20 cellular contexts compared by ENCODE assay signal in the genomic region with DNA sequence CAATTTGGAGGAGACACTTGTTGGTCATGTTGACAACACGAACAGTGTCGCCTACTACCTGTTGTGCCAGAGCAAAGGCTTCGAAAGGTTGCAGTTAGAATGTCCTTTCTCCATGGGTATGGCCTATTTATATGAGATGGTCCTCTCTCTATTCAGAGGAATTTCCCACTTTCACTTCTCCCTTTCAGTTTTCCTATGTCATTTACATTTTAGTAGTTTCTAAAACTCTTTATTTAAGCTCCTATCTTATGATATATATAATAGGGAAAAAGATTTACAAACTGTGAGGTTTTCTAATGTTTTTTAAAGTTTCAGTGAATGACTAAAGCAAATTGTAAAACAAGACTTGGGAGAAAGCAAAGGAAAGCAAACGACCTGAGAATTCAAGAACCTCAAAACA. TPM values are rescaled to one million over a fixed set of nuclear protein-coding genes. Genes with fewer than 3 reads are reported as not detected.
"Had no signal": no experiment of that assay in that cellular context is flagged by ENCODE, and none has a peak within 500 bp of the region (broad histone marks: within the 10 kb centered on the region; RNA-seq: fewer than 3 reads in every experiment).

A gene (minus strand): TSS at position 101 of the 400 bp plus-strand sequence. CDS start 73 bp downstream, at position 28.

- H3K4me3 ChIP-seq: ascending aorta, breast epithelium, right lobe of liver, smooth muscle cell had no signal

- H3K27ac Mint-ChIP-seq: dendritic cell treated with granulocyte-macrophage colony-stimulating factor and Interleukin-4, amounts not matched to agents 40 ng/mL and 50 ng/mL, for 4 days; nephron progenitor cell; type B pancreatic cell had no signal

- H3K9me3 Mint-ChIP-seq: dendritic cell treated with granulocyte-macrophage colony-stimulating factor and Interleukin-4, amounts not matched to agents 40 ng/mL and 50 ng/mL, for 4 days had no signal

- H3K27me3 ChIP-seq: ascending aorta, breast epithelium, right lobe of liver had no signal

- H3K4me1 ChIP-seq: breast epithelium, foreskin keratinocyte, right lobe of liver had no signal

- H3K36me3 Mint-ChIP-seq: type B pancreatic cell had no signal

- H3K4me1 Mint-ChIP-seq: nephron progenitor cell had no signal

- H3K9me3 ChIP-seq: ascending aorta, breast epithelium, right lobe of liver had no signal

- H3K27me3 Mint-ChIP-seq: type B pancreatic cell had no signal

- H3K36me3 ChIP-seq: ascending aorta, breast epithelium, right lobe of liver had no signal

- H3K4me3 Mint-ChIP-seq: dendritic cell treated with granulocyte-macrophage colony-stimulating factor and Interleukin-4, amounts not matched to agents 40 ng/mL and 50 ng/mL, for 4 days; nephron progenitor cell; type B pancreatic cell had no signal

- H3K4me2 ChIP-seq: smooth muscle cell had no signal

- DNase-seq: activated effector memory CD4-positive, alpha-beta T cell treated with Interleukin-2 at 50 U/mL for 16 hours; activated T-cell treated with anti-CD3 and anti-CD28 coated beads, Interleukin-2, amount 50 U/mL, for 1 hour; effector memory CD4-positive, alpha-beta T cell; foreskin keratinocyte; kidney glomerular epithelial cell; nephron progenitor cell; right lobe of liver; stimulated activated CD4-positive, alpha-beta T cell treated with anti-CD3 and anti-CD28 coated beads, Interleukin-4, amount 100 ng/mL, for 4 hours; stimulated activated CD8-positive, alpha-beta memory T cell treated with anti-CD3 and anti-CD28 coated beads, Interleukin-4, amount 100 ng/mL, for 48 hours; stimulated activated naive CD4-positive, alpha-beta T cell treated with Interleukin-2 at 50 U/mL for 16 hours; substantia nigra had no signal

RNA-seq across cellular contexts. Expression of the gene that starts here (rescaled TPM):
- total RNA-seq: ascending aorta, breast epithelium, cerebellum, foreskin keratinocyte, liver, omental fat pad, pulmonary artery endothelial cell, right lobe of liver, smooth muscle cell had no signal
